1 cellular context compared by ENCODE assay signal in the genomic region with DNA sequence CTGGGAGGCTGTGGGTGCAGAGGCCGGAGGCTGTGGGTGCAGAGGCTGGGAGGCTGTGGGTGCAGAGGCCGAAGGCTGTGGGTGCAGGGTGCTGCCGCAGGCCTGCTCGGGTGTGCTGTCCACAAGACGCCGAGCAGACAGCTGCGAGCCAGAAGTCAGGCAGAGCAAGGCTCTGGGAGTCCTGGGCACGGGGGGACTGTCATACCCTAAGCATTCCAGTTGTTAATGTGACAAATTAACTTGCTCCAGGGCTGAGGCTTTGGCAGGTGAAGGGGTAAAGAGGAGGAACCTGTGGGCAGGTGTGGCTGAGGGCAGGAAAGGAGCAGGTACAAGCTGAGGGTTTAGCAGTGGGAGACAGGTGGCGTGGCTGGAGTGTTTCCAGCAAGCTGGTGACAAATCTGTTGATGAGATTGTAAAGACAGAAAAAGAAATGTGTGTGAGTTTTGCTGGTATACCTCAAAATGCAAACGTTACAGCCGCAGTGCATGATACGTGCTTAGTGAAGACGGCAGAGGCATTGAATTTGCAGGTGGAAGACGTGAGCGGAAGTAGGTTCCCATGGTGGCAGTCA.
TF ChIP-seq lines count a peak whose summit lies in the region.

No MANE protein-coding gene starts in this region.

TF ChIP-seq in HepG2, 621 proteins besides CTCF, POLR2A, EP300 and RAD21:
- TF ChIP-seq, protein P1, sequence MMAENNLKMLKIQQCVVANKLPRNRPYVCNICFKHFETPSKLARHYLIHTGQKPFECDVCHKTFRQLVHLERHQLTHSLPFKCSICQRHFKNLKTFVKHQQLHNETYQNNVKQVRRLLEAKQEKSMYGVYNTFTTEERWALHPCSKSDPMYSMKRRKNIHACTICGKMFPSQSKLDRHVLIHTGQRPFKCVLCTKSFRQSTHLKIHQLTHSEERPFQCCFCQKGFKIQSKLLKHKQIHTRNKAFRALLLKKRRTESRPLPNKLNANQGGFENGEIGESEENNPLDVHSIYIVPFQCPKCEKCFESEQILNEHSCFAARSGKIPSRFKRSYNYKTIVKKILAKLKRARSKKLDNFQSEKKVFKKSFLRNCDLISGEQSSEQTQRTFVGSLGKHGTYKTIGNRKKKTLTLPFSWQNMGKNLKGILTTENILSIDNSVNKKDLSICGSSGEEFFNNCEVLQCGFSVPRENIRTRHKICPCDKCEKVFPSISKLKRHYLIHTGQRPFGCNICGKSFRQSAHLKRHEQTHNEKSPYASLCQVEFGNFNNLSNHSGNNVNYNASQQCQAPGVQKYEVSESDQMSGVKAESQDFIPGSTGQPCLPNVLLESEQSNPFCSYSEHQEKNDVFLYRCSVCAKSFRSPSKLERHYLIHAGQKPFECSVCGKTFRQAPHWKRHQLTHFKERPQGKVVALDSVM (CRISPR knock-in tag; IDR thresholded peaks at IDR 0.05): peak; percentile 73; the same call in 1 of the 2 replicates
- TF ChIP-seq ZNF816 (CRISPR knock-in tag; IDR thresholded peaks at IDR 0.05; ENCODE audit: borderline replicate concordance): no peak
